Comparison of ENCODE assay signal across 32 cellular contexts in the genomic region with DNA sequence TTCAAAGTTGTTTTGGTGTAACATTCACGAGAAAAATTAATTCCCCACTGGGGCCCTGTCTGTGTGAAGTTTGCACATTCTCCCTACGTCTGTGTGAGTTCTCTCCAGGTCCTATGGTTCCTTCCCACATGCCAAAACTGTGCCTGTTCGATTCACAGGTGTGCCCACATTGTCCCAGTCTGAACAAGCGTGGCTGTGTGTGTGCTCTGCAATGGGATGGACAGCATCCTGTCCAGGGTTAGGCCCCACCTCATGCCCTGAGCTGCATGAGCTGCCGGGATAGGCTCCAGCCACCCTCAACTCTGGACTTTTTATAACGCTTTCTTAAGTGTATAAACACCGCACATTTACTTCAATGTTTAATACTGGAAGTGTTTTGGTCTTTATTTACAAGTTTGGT.
"Had no signal": no experiment of that assay in that cellular context is flagged by ENCODE, and none has a peak within 500 bp of the region (broad histone marks: within the 10 kb centered on the region; RNA-seq: fewer than 3 reads in every experiment).

No MANE protein-coding gene starts in this region.

- H3K36me3 Mint-ChIP-seq: natural killer cell had no signal

- H3K27ac Mint-ChIP-seq: natural killer cell; nephron; progenitor cell of endocrine pancreas; stimulated activated memory B cell treated with anti-CD40 and anti-IgM and Interleukin-4, amounts not matched to agents 10 μg/mL and 1 μg/mL and 100 μg/mL, for 72 hours; stimulated activated naive CD8-positive, alpha-beta T cell treated with anti-CD3 and anti-CD28 coated beads, Interleukin-15, amount 100 ng/mL, for 72 hours; type B pancreatic cell had no signal

- H3K9me3 Mint-ChIP-seq: naive thymus-derived CD4-positive, alpha-beta T cell; natural killer cell; nephron; neural crest cell; stimulated activated memory B cell treated with anti-CD40 and anti-IgM and Interleukin-4, amounts not matched to agents 10 μg/mL and 1 μg/mL and 100 μg/mL, for 72 hours; stimulated activated naive CD8-positive, alpha-beta T cell treated with anti-CD3 and anti-CD28 coated beads, Interleukin-15, amount 100 ng/mL, for 72 hours; type B pancreatic cell had no signal

- DNase-seq: naive thymus-derived CD4-positive, alpha-beta T cell; natural killer cell; occipital lobe; ovary; posterior cingulate gyrus; psoas muscle; right cardiac atrium; spleen; stimulated activated CD4-positive, alpha-beta T cell treated with anti-CD3 and anti-CD28 coated beads, Interleukin-12 subunit alpha, Interleukin-12 subunit beta, amount 100 ng/mL, for 4 hours; stimulated activated CD4-positive, alpha-beta T cell treated with anti-CD3 and anti-CD28 coated beads, Interleukin-1b, Interleukin-23, amount 100 ng/mL, for 48 hours; stimulated activated CD4-positive, alpha-beta T cell treated with anti-CD3 and anti-CD28 coated beads, Interleukin-4, amount 100 ng/mL, for 1 hour; stimulated activated CD4-positive, alpha-beta T cell treated with anti-CD3 and anti-CD28 coated beads, Interleukin-4, amount 100 ng/mL, for 4 hours; stimulated activated CD8-positive, alpha-beta memory T cell treated with anti-CD3 and anti-CD28 coated beads, Interleukin-4, amount 100 ng/mL, for 48 hours; stimulated activated naive CD4-positive, alpha-beta T cell; stimulated activated naive CD8-positive, alpha-beta T cell treated with anti-CD3 and anti-CD28 coated beads, Interleukin-15, amount 100 ng/mL, for 72 hours; stimulated activated naive CD8-positive, alpha-beta T cell treated with anti-CD3 and anti-CD28 coated beads, Interleukin-15, Interleukin-2, amounts not matched to agents 100 U/mL and 50 U/mL, for 24 hours; substantia nigra; testis; tibial artery; transverse colon; upper lobe of right lung; uterus had no signal

- ATAC-seq: naive thymus-derived CD4-positive, alpha-beta T cell; natural killer cell; psoas muscle; sciatic nerve; stimulated activated memory B cell treated with anti-CD40 and anti-IgM and Interleukin-4, amounts not matched to agents 10 μg/mL and 1 μg/mL and 100 μg/mL, for 72 hours; stimulated activated naive CD8-positive, alpha-beta T cell treated with anti-CD3 and anti-CD28 coated beads, Interleukin-15, amount 100 ng/mL, for 72 hours; stimulated activated naive CD8-positive, alpha-beta T cell treated with anti-CD3 and anti-CD28 coated beads, Interleukin-15, Interleukin-2, amounts not matched to agents 100 U/mL and 50 U/mL, for 24 hours; upper lobe of right lung had no signal

- H3K27me3 Mint-ChIP-seq: naive thymus-derived CD4-positive, alpha-beta T cell; progenitor cell of endocrine pancreas; stimulated activated memory B cell treated with anti-CD40 and anti-IgM and Interleukin-4, amounts not matched to agents 10 μg/mL and 1 μg/mL and 100 μg/mL, for 72 hours; stimulated activated naive CD8-positive, alpha-beta T cell treated with anti-CD3 and anti-CD28 coated beads, Interleukin-15, amount 100 ng/mL, for 72 hours; type B pancreatic cell had no signal

- H3K27me3 ChIP-seq: ovary, spleen, suprapubic skin, testis, tibial artery, transverse colon, upper lobe of right lung, uterus had no signal

- H3K4me1 ChIP-seq: parathyroid adenoma, spleen, testis, uterus had no signal

- H3K4me1 Mint-ChIP-seq: stimulated activated naive CD8-positive, alpha-beta T cell treated with anti-CD3 and anti-CD28 coated beads, Interleukin-15, amount 100 ng/mL, for 72 hours had no signal

- H3K9me3 ChIP-seq: ovary, psoas muscle, spleen, suprapubic skin, testis, tibial artery, transverse colon, upper lobe of right lung, uterus had no signal

- H3K27ac ChIP-seq: ovary, parathyroid adenoma, psoas muscle, skin epidermis, spleen, suprapubic skin, testis, tibial artery, transverse colon, upper lobe of right lung, uterus had no signal

- H3K4me3 Mint-ChIP-seq: naive thymus-derived CD4-positive, alpha-beta T cell; natural killer cell; nephron; neural crest cell; stimulated activated memory B cell treated with anti-CD40 and anti-IgM and Interleukin-4, amounts not matched to agents 10 μg/mL and 1 μg/mL and 100 μg/mL, for 72 hours; stimulated activated naive CD8-positive, alpha-beta T cell treated with anti-CD3 and anti-CD28 coated beads, Interleukin-15, amount 100 ng/mL, for 72 hours; type B pancreatic cell had no signal

- H3K4me3 ChIP-seq: ovary, psoas muscle, skin epidermis, smooth muscle cell, spleen, suprapubic skin, testis, tibial artery, transverse colon, upper lobe of right lung, uterus had no signal

- H3K36me3 ChIP-seq: ovary, transverse colon, uterus had no signal
